In genomic region chr6:111248789-111249188, GRCh38 we compare ENCODE assay signal across 25 cellular contexts.
"Had no signal": no experiment of that assay in that cellular context is flagged by ENCODE, and none has a peak within 500 bp of the region (broad histone marks: within the 10 kb centered on the region; RNA-seq: fewer than 3 reads in every experiment).

No MANE protein-coding gene starts in this region.

- H3K9me3 ChIP-seq: esophagus muscularis mucosa, gastrocnemius medialis, heart right ventricle, left lung, lower lobe of right lung, mucosa of descending colon had no signal

- ATAC-seq: gastrocnemius medialis, heart right ventricle, left cardiac atrium, left lung, left ventricle myocardium superior, lower lobe of right lung, mucosa of descending colon had no signal

- H3K4me1 ChIP-seq: esophagus muscularis mucosa, gastrocnemius medialis, heart right ventricle, left lung, lower lobe of right lung had no signal

- H3K36me3 ChIP-seq: esophagus muscularis mucosa, gastrocnemius medialis, heart right ventricle, left lung, lower lobe of right lung had no signal

- H3K4me1 Mint-ChIP-seq: mesothelial cell of epicardium, naive B cell had no signal

- FAIRE-seq: colon, endometrium, islet of Langerhans, keratinocyte had no signal

- H3K9me3 Mint-ChIP-seq: mesothelial cell of epicardium, naive B cell had no signal

- H3K4me3 Mint-ChIP-seq: mesothelial cell of epicardium, naive B cell had no signal

- H3K27ac Mint-ChIP-seq: mesothelial cell of epicardium had no signal

- H3K27ac ChIP-seq: coronary artery, dorsolateral prefrontal cortex, esophagus muscularis mucosa, gastrocnemius medialis, heart right ventricle, left lung, lower lobe of right lung had no signal

- H3K27me3 ChIP-seq: gastrocnemius medialis, left lung had no signal

- DNase-seq: dermis blood vessel endothelial cell; dorsolateral prefrontal cortex; effector CD4-positive, alpha-beta T cell; effector memory CD4-positive, alpha-beta T cell; foreskin fibroblast; foreskin melanocyte; gastrocnemius medialis; glutamatergic neuron; head of caudate nucleus; heart right ventricle; hippocampal formation; left cardiac atrium; left lung; left ventricle myocardium superior; lower lobe of right lung; mesenchymal stem cell; mucosa of descending colon; naive B cell had no signal

- H3K36me3 Mint-ChIP-seq: mesothelial cell of epicardium, naive B cell had no signal

- H3K4me3 ChIP-seq: coronary artery, dorsolateral prefrontal cortex, esophagus muscularis mucosa, gastrocnemius medialis, heart right ventricle, left lung, lower lobe of right lung, mucosa of descending colon had no signal
